Comparison of ENCODE assay signal across 15 cellular contexts in genomic region chr1:38603907-38604306, GRCh38.
A peak's percentile ranks its signal among the peaks of the same experiment; 100 is the strongest.
DNase-seq lines count a peak whose midpoint lies in the region; ATAC-seq and TF ChIP-seq lines count a peak whose summit lies in the region.
"Had no signal": no experiment of that assay in that cellular context is flagged by ENCODE, and none has a peak within 500 bp of the region (broad histone marks: within the 10 kb centered on the region; RNA-seq: fewer than 3 reads in every experiment).

No MANE protein-coding gene starts in this region.

- H3K27ac Mint-ChIP-seq in type B pancreatic cell, result no peak overlapping the region
- H3K27ac Mint-ChIP-seq: CD4-positive, alpha-beta memory T cell had no signal

- ATAC-seq in RWPE2 (ENCODE audit: low read depth) (no peak), HG02571 (IDR thresholded peaks at IDR 0.05; ENCODE audit: unreplicated experiment) (no peak), right lobe of liver (no peak)

- intact Hi-C loops in right lobe of liver (cut with DNase I), result no loop called here

- H3K4me1 Mint-ChIP-seq in type B pancreatic cell (ENCODE audit: unreplicated experiment), result no peaks in the 10 kb centered on the region
- H3K4me1 Mint-ChIP-seq: CD4-positive, alpha-beta memory T cell had no signal

- H3K27me3 Mint-ChIP-seq in type B pancreatic cell, result peaks cover 35% of the 10 kb centered on the region

- H3K27me3 ChIP-seq in RWPE2 (ENCODE audit: insufficient read depth, poor library complexity, severe bottlenecking) (no peaks in the 10 kb centered on the region), right lobe of liver (no peaks in the 10 kb centered on the region)

- peaks cover 13% of the 10 kb centered on the region for H3K4me1 ChIP-seq in RWPE2 (ENCODE audit: insufficient read depth, poor library complexity, severe bottlenecking)
- H3K4me1 ChIP-seq in right lobe of liver, result no peaks in the 10 kb centered on the region

- no peak overlapping the region for H3K4me3 Mint-ChIP-seq in type B pancreatic cell
- H3K4me3 Mint-ChIP-seq: CD4-positive, alpha-beta memory T cell had no signal

- H3K36me3 Mint-ChIP-seq in type B pancreatic cell, result no peaks in the 10 kb centered on the region
- H3K36me3 Mint-ChIP-seq: CD4-positive, alpha-beta memory T cell had no signal

- TF ChIP-seq POLR2A in right lobe of liver (IDR thresholded peaks at IDR 0.05), result no peak

- H3K4me3 ChIP-seq in RWPE2 (ENCODE audit: severe bottlenecking) (no peak overlapping the region), right lobe of liver (no peak overlapping the region)
- H3K4me3 ChIP-seq: HAP-1 had no signal

- 82% methylated on average over 7 of the region's 8 CpGs for WGBS in right lobe of liver (ENCODE audit: insufficient coverage, low coverage, low lambda C conversion rate, missing lambda C conversion rate)

- no peaks in the 10 kb centered on the region for H3K9me3 Mint-ChIP-seq in type B pancreatic cell
- H3K9me3 Mint-ChIP-seq: CD4-positive, alpha-beta memory T cell had no signal

- H3K36me3 ChIP-seq in RWPE2 (ENCODE audit: low read depth) (no peaks in the 10 kb centered on the region), right lobe of liver (no peaks in the 10 kb centered on the region)
- H3K36me3 ChIP-seq: HAP-1 had no signal

- no peak overlapping the region for H3K27ac ChIP-seq in RWPE2 (ENCODE audit: poor library complexity, severe bottlenecking)
- no peak overlapping the region for H3K27ac ChIP-seq in right lobe of liver

- H3K9me3 ChIP-seq in RWPE2 (ENCODE audit: severe bottlenecking), result no peaks in the 10 kb centered on the region
- H3K9me3 ChIP-seq in right lobe of liver, result no peaks in the 10 kb centered on the region
- H3K9me3 ChIP-seq: HAP-1 had no signal

- TF ChIP-seq CTCF in RWPE2 (IDR thresholded peaks at IDR 0.05; ENCODE audit: poor library complexity, severe bottlenecking), result no peak
- TF ChIP-seq CTCF in type B pancreatic cell (conservative IDR thresholded peaks at IDR 0.05), result no peak
- no peak for TF ChIP-seq CTCF in right lobe of liver (IDR thresholded peaks at IDR 0.05)

- peak; percentile 25 for DNase-seq in RWPE2 (ENCODE audit: low spot score)
- peak; percentile 32 for DNase-seq in islet precursor cell
- DNase-seq in type B pancreatic cell (ENCODE audit: extremely low spot score, unreplicated experiment), result peak; percentile 8
- DNase-seq in HuH-7 (ENCODE audit: low spot score), result no peak
- DNase-seq in right lobe of liver, result no peak
- DNase-seq: C1 segment of cervical spinal cord; Calu3; CD4-positive, alpha-beta memory T cell; COR-L47; DMS53; DMS79 treated with DMSO at 0.1 percent for 48 hours; GF-D8; GOT3 had no signal

Comparison
In these comparisons a context has a peak if more than half of its experiments do, and no peak if none do; other contexts are left out.
1. DNase-seq: peak in RWPE2 (single experiment), islet precursor cell (single experiment) and type B pancreatic cell (single experiment); none in HuH-7 (single experiment) and right lobe of liver (0 of 3).